ENCODE assay signal across 8 cellular contexts in the genomic region with DNA sequence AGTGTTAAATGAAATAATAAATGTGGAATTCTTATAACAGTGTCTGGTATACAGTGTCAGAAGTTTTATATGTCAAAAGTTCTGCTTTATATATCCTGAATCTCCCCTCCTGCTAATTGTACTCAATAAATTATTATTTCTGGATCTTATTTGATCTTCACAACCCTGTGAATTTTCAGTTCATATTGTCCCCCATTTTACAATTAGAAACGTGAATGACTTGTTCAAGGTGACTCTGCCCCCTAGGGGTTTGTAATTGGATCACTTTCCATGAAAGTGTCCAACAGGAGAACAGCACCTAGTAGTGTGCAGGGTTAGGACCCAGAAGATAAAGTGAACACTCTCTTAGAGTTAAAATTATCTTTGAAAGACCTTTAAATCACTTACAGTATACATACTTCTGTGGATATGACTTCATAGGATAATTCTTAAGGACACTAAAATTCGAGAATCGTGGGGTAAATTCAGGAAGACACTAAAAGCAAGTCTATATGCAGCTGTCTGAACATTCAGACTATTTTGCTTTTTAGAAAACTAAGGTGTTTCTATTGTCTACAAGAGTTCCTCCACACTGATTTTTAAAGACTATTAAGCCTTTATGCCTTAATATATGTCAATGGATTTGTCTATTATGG. TPM values are rescaled to one million over a fixed set of nuclear protein-coding genes. Genes with fewer than 3 reads are reported as not detected.
DNase-seq lines count a peak whose midpoint lies in the region; ATAC-seq and TF ChIP-seq lines count a peak whose summit lies in the region.

No MANE protein-coding gene starts in this region.

- CTCF ChIA-PET in activated CD8-positive, alpha-beta T cell treated with anti-CD3 and anti-CD28 coated beads for 36 hours (lab: Charles Lee) = interaction anchor here (0.8 to 1.4 kb wide), 2 partner anchors 14 to 656 kb away, joined by 3 read pairs; no protein-coding TSS in a partner anchor
- CTCF ChIA-PET in activated CD8-positive, alpha-beta T cell treated with anti-CD3 and anti-CD28 coated beads, Interleukin-2, amount 10 ng/mL, durations not matched to agents 7 days and 5 days (lab: Charles Lee) = interaction anchor here (1.9 kb wide), 1 partner anchor 14 kb away, joined by 13 read pairs; no protein-coding TSS in a partner anchor

- ATAC-seq in activated CD8-positive, alpha-beta T cell treated with anti-CD3 and anti-CD28 coated beads for 36 hours = no peak
- no peak for ATAC-seq in activated CD8-positive, alpha-beta T cell treated with anti-CD3 and anti-CD28 coated beads, Interleukin-2, amount 10 ng/mL, durations not matched to agents 7 days and 5 days

- no peaks in the 10 kb centered on the region for H3K36me3 Mint-ChIP-seq in activated CD8-positive, alpha-beta T cell treated with anti-CD3 and anti-CD28 coated beads for 36 hours (ENCODE audit: low read depth)
- H3K36me3 Mint-ChIP-seq in activated CD8-positive, alpha-beta T cell treated with anti-CD3 and anti-CD28 coated beads, Interleukin-2, amount 10 ng/mL, durations not matched to agents 7 days and 5 days (ENCODE audit: low read depth) = no peaks in the 10 kb centered on the region
- H3K36me3 Mint-ChIP-seq in endothelial cell (ENCODE audit: low read depth, unreplicated experiment) = no peaks in the 10 kb centered on the region

- H3K27me3 ChIP-seq in subcutaneous abdominal adipose tissue (ENCODE audit: control insufficient read depth in 5 of 5, insufficient read depth in 4 of 5, low read length in 5 of 5) (no peaks in the 10 kb centered on the region), tibial artery (no peaks in the 10 kb centered on the region)

- H3K27ac ChIP-seq in subcutaneous abdominal adipose tissue (ENCODE audit: low read depth, low read length) (peak overlapping the region; percentile 87), tibial artery (no peak overlapping the region)

- peaks cover 5% of the 10 kb centered on the region for H3K27me3 Mint-ChIP-seq in activated CD8-positive, alpha-beta T cell treated with anti-CD3 and anti-CD28 coated beads for 36 hours
- peaks cover 5% of the 10 kb centered on the region for H3K27me3 Mint-ChIP-seq in activated CD8-positive, alpha-beta T cell treated with anti-CD3 and anti-CD28 coated beads, Interleukin-2, amount 10 ng/mL, durations not matched to agents 7 days and 5 days (ENCODE audit: low read depth)
- peaks cover 2% of the 10 kb centered on the region for H3K27me3 Mint-ChIP-seq in endothelial cell (ENCODE audit: unreplicated experiment)

- H3K4me1 ChIP-seq in subcutaneous abdominal adipose tissue (ENCODE audit: control insufficient read depth in 5 of 5, insufficient read depth in 5 of 5, low read length in 5 of 5) (peaks cover 1 to 50% (median 44%) of the 10 kb centered on the region in 5 donors), tibial artery (peaks cover 0 to 37% (median 11%) of the 10 kb centered on the region in 4 donors)

- H3K4me3 ChIP-seq in subcutaneous abdominal adipose tissue (ENCODE audit: low read depth in 1 of 5, low read length in 5 of 5) (no peak overlapping the region), tibial artery (no peak overlapping the region)

- H3K9me3 ChIP-seq in subcutaneous abdominal adipose tissue (ENCODE audit: control insufficient read depth in 5 of 5, low read length in 5 of 5) (no peaks in the 10 kb centered on the region), tibial artery (no peaks in the 10 kb centered on the region)

- POLR2A ChIA-PET in activated CD8-positive, alpha-beta T cell treated with anti-CD3 and anti-CD28 coated beads for 36 hours (lab: Charles Lee) = no interaction called here
- POLR2A ChIA-PET in activated CD8-positive, alpha-beta T cell treated with anti-CD3 and anti-CD28 coated beads, Interleukin-2, amount 10 ng/mL, durations not matched to agents 7 days and 5 days (lab: Charles Lee) = no interaction called here

- peaks cover 2% of the 10 kb centered on the region for H3K4me1 Mint-ChIP-seq in activated CD8-positive, alpha-beta T cell treated with anti-CD3 and anti-CD28 coated beads for 36 hours (ENCODE audit: low read depth)
- H3K4me1 Mint-ChIP-seq in activated CD8-positive, alpha-beta T cell treated with anti-CD3 and anti-CD28 coated beads, Interleukin-2, amount 10 ng/mL, durations not matched to agents 7 days and 5 days (ENCODE audit: low read depth) = no peaks in the 10 kb centered on the region
- no peaks in the 10 kb centered on the region for H3K4me1 Mint-ChIP-seq in endothelial cell (ENCODE audit: unreplicated experiment)

- no peak overlapping the region for H3K4me3 Mint-ChIP-seq in activated CD8-positive, alpha-beta T cell treated with anti-CD3 and anti-CD28 coated beads for 36 hours
- no peak overlapping the region for H3K4me3 Mint-ChIP-seq in activated CD8-positive, alpha-beta T cell treated with anti-CD3 and anti-CD28 coated beads, Interleukin-2, amount 10 ng/mL, durations not matched to agents 7 days and 5 days
- no peak overlapping the region for H3K4me3 Mint-ChIP-seq in endothelial cell (ENCODE audit: unreplicated experiment)

- TF ChIP-seq CTCF in activated CD8-positive, alpha-beta T cell treated with anti-CD3 and anti-CD28 coated beads for 36 hours (IDR thresholded peaks at IDR 0.05) = peak; percentile 68
- TF ChIP-seq CTCF in endothelial cell (IDR thresholded peaks at IDR 0.05; ENCODE audit: unreplicated experiment) = peak; percentile 64
- TF ChIP-seq CTCF in tibial artery (IDR thresholded peaks at IDR 0.05) = peak in 1 of 2 experiments; percentile 24

- intact Hi-C loops in activated CD8-positive, alpha-beta T cell treated with anti-CD3 and anti-CD28 coated beads for 36 hours (cut with micrococcal nuclease) = no loop called here
- intact Hi-C loops in tibial artery (cut with DNase I; ENCODE audit: low total_unique reads) = no loop called here

- no peak overlapping the region for H3K27ac Mint-ChIP-seq in activated CD8-positive, alpha-beta T cell treated with anti-CD3 and anti-CD28 coated beads for 36 hours
- no peak overlapping the region for H3K27ac Mint-ChIP-seq in activated CD8-positive, alpha-beta T cell treated with anti-CD3 and anti-CD28 coated beads, Interleukin-2, amount 10 ng/mL, durations not matched to agents 7 days and 5 days
- H3K27ac Mint-ChIP-seq in endothelial cell (ENCODE audit: unreplicated experiment) = no peak overlapping the region

- H3K9ac ChIP-seq in subcutaneous abdominal adipose tissue (ENCODE audit: low read length in 5 of 5) = peak overlapping the region in 1 of 5 donors; percentile 64

- H3K9me3 Mint-ChIP-seq in activated CD8-positive, alpha-beta T cell treated with anti-CD3 and anti-CD28 coated beads for 36 hours = no peaks in the 10 kb centered on the region
- no peaks in the 10 kb centered on the region for H3K9me3 Mint-ChIP-seq in activated CD8-positive, alpha-beta T cell treated with anti-CD3 and anti-CD28 coated beads, Interleukin-2, amount 10 ng/mL, durations not matched to agents 7 days and 5 days (ENCODE audit: insufficient read depth)
- H3K9me3 Mint-ChIP-seq in endothelial cell (ENCODE audit: unreplicated experiment) = no peaks in the 10 kb centered on the region

- H3K36me3 ChIP-seq in subcutaneous abdominal adipose tissue (ENCODE audit: control insufficient read depth in 5 of 5, insufficient read depth in 5 of 5, low read length in 5 of 5) = no peaks in the 10 kb centered on the region
- H3K36me3 ChIP-seq in tibial artery = no peaks in the 10 kb centered on the region

- DNase-seq in activated CD8-positive, alpha-beta T cell treated with anti-CD3 and anti-CD28 coated beads for 36 hours = peak; percentile 10
- DNase-seq in activated CD8-positive, alpha-beta T cell treated with anti-CD3 and anti-CD28 coated beads, Interleukin-2, amount 10 ng/mL, durations not matched to agents 7 days and 5 days = no peak
- DNase-seq in NCI-H748 (lab: John Stamatoyannopoulos, UW; ENCODE audit: unreplicated experiment) (peak; percentile 49), endothelial cell (ENCODE audit: low spot score) (peak; percentile 17), tibial artery (no peak), NCI-H226 (no peak), Ammon's horn (ENCODE audit: low spot score) (no peak)

RNA-seq across cellular contexts. Expression of a gene that starts 4.5 kb away (rescaled TPM):
- under 1 TPM; 0.31 to 0.45 TPM for total RNA-seq in activated CD8-positive, alpha-beta T cell treated with anti-CD3 and anti-CD28 coated beads for 36 hours
- under 1 TPM; 0.08 TPM for total RNA-seq in activated CD8-positive, alpha-beta T cell treated with anti-CD3 and anti-CD28 coated beads, Interleukin-2, amount 10 ng/mL, durations not matched to agents 7 days and 5 days
- 0.33 TPM for total RNA-seq in endothelial cell (ENCODE audit: unreplicated experiment)

Comparison
In these comparisons a context has a peak if more than half of its experiments do, and no peak if none do; other contexts are left out.
1. DNase-seq: peak in activated CD8-positive, alpha-beta T cell treated with anti-CD3 and anti-CD28 coated beads for 36 hours (single experiment), NCI-H748 (single experiment) and endothelial cell (single experiment); none in activated CD8-positive, alpha-beta T cell treated with anti-CD3 and anti-CD28 coated beads, Interleukin-2, amount 10 ng/mL, durations not matched to agents 7 days and 5 days (single experiment), tibial artery (0 of 2), NCI-H226 (single experiment) and Ammon's horn (single experiment).